ENCODE assay signal across 10 cellular contexts in genomic region chr11:62921573-62922188, GRCh38. TPM values are rescaled to one million over a fixed set of nuclear protein-coding genes. Genes with fewer than 3 reads are reported as not detected.
DNase-seq lines count a peak whose midpoint lies in the region; TF ChIP-seq lines count a peak whose summit lies in the region.
"Had no signal": no experiment of that assay in that cellular context is flagged by ENCODE, and none has a peak within 500 bp of the region (broad histone marks: within the 10 kb centered on the region; RNA-seq: fewer than 3 reads in every experiment).

No MANE protein-coding gene starts in this region.

- CTCF ChIA-PET in GM10248 (lab: Yijun Ruan, JAX): interaction anchor here (8.7 kb wide), 1 partner anchor 15 kb away, joined by 97 read pairs; no protein-coding TSS in a partner anchor

- peak; percentile 29 for DNase-seq in NCI-H748 (lab: John Stamatoyannopoulos, UW; ENCODE audit: unreplicated experiment)
- DNase-seq in NCI-H748 treated with DMSO at 0.1 percent for 48 hours (lab: John Stamatoyannopoulos, UW): no peak
- peak; percentile 25 for DNase-seq in RPMI8226
- peak; percentile 51 for DNase-seq in hepatic stellate cell (ENCODE audit: low spot score)
- peak; percentile 50 to 53 for DNase-seq in thyroid gland
- DNase-seq in HK-2 (ENCODE audit: unreplicated experiment): no peak
- DNase-seq in GM20000 (ENCODE audit: low spot score): no peak
- DNase-seq in GM10248 (ENCODE audit: extremely low spot score): no peak

- H3K4me3 ChIP-seq in thyroid gland (replicated peaks in 1 of 3): no peak overlapping the region

- POLR2A ChIA-PET in GM10248 (lab: Yijun Ruan, JAX): no interaction called here

- no peaks in the 10 kb centered on the region for H3K9me3 ChIP-seq in thyroid gland

- 17% methylated on average over 17 to 19 of the region's 19 CpGs for WGBS in thyroid gland, 2 donors

- intact Hi-C loops in thyroid gland (cut with DNase I): no loop called here

- no peak overlapping the region for H3K27ac ChIP-seq in thyroid gland

- peaks cover 8 to 30% of the 10 kb centered on the region in 2 donors for H3K4me1 ChIP-seq in thyroid gland

- H3K36me3 ChIP-seq in thyroid gland: no peaks in the 10 kb centered on the region

- TF ChIP-seq POLR2A in thyroid gland (IDR thresholded peaks at IDR 0.05): no peak

- peaks cover 13% of the 10 kb centered on the region for H3K27me3 ChIP-seq in thyroid gland

- no peak for TF ChIP-seq CTCF in thyroid gland (IDR thresholded peaks at IDR 0.05)
- no peak for TF ChIP-seq CTCF in GM20000 (IDR thresholded peaks at IDR 0.05; ENCODE audit: extremely low read depth, missing control alignments)
- no peak for TF ChIP-seq CTCF in GM10248 (IDR thresholded peaks at IDR 0.05; ENCODE audit: control extremely low read depth, extremely low read depth, low read depth, missing control alignments)

RNA-seq across cellular contexts. Expression of gene CHRM1, which starts 0.5 kb away (rescaled TPM):
- not detected for total RNA-seq in thyroid gland
- total RNA-seq: activated CD8-positive, alpha-beta memory T cell treated with anti-CD3 and anti-CD28 coated beads for 36 hours; subcutaneous adipose tissue had no signal

RNA-seq across cellular contexts. Expression of gene SLC3A2, which starts 41.0 kb away (rescaled TPM):
- total RNA-seq in thyroid gland: 100 to 1,000 TPM; 145 to 295 (median 159) TPM

Comparison
In these comparisons a context has a peak if more than half of its experiments do, and no peak if none do; other contexts are left out.
1. DNase-seq: peak in NCI-H748 (single experiment), RPMI8226 (single experiment), hepatic stellate cell (single experiment) and thyroid gland (2 of 2); none in NCI-H748 treated with DMSO at 0.1 percent for 48 hours (single experiment), HK-2 (single experiment), GM20000 (single experiment) and GM10248 (single experiment).